Comparison of ENCODE assay signal across 9 cellular contexts in genomic region chr3:117898722-117899121, GRCh38.
A peak's percentile ranks its signal among the peaks of the same experiment; 100 is the strongest.
DNase-seq lines count a peak whose midpoint lies in the region; ATAC-seq, FAIRE-seq and TF ChIP-seq lines count a peak whose summit lies in the region.
"Had no signal": no experiment of that assay in that cellular context is flagged by ENCODE, and none has a peak within 500 bp of the region (broad histone marks: within the 10 kb centered on the region; RNA-seq: fewer than 3 reads in every experiment).

No MANE protein-coding gene starts in this region.

- H3K36me3 ChIP-seq in body of pancreas (replicated peaks in 1 of 2; ENCODE audit: insufficient read depth in 1 of 2, low read depth in 2 of 2) (no peaks in the 10 kb centered on the region), kidney (ENCODE audit: control insufficient read depth in 1 of 2, insufficient read depth in 2 of 2, low read length in 2 of 2) (no peaks in the 10 kb centered on the region)

- no peaks in the 10 kb centered on the region for H3K9me3 ChIP-seq in body of pancreas
- H3K9me3 ChIP-seq in kidney (ENCODE audit: control insufficient read depth in 1 of 2, low read length in 2 of 2), result peaks cover 0 to 3% of the 10 kb centered on the region in 2 donors

- FAIRE-seq in kidney (lab: Jason Lieb, UNC), result no peak

- peak in 1 of 4 donors; percentile 6 for DNase-seq in body of pancreas
- DNase-seq in progenitor cell of endocrine pancreas (ENCODE audit: low spot score, unreplicated experiment), result no peak
- no peak for DNase-seq in stimulated activated effector memory CD8-positive, alpha-beta T cell treated with anti-CD3 and anti-CD28 coated beads, Interleukin-12 subunit alpha, Interleukin-12 subunit beta, amount 100 ng/mL, for 72 hours (ENCODE audit: low spot score in 2 of 2)
- no peak for DNase-seq in kidney
- DNase-seq in NCI-H2107 treated with DMSO at 0.1 percent for 48 hours (lab: John Stamatoyannopoulos, UW; ENCODE audit: unreplicated experiment), result no peak
- DNase-seq: activated CD4-positive, alpha-beta T cell treated with anti-CD3 and anti-CD28 coated beads for 1 hour had no signal

- H3K4me1 Mint-ChIP-seq in progenitor cell of endocrine pancreas (ENCODE audit: low read depth), result peaks cover 2% of the 10 kb centered on the region
- no peaks in the 10 kb centered on the region for H3K4me1 Mint-ChIP-seq in stimulated activated effector memory CD8-positive, alpha-beta T cell treated with anti-CD3 and anti-CD28 coated beads, Interleukin-12 subunit alpha, Interleukin-12 subunit beta, amount 100 ng/mL, for 72 hours

- H3K9ac ChIP-seq in kidney (ENCODE audit: low read length in 2 of 2), result no peak overlapping the region

- no peak overlapping the region for H3K27ac ChIP-seq in body of pancreas
- no peak overlapping the region for H3K27ac ChIP-seq in kidney (ENCODE audit: low read depth in 2 of 2, low read length in 2 of 2)

- no peaks in the 10 kb centered on the region for H3K27me3 Mint-ChIP-seq in progenitor cell of endocrine pancreas

- WGBS in body of pancreas, 2 donors, result 39 to 49% methylated on average over 4 of the region's 4 CpGs

- H3K27ac Mint-ChIP-seq in progenitor cell of endocrine pancreas, result no peak overlapping the region
- no peak overlapping the region for H3K27ac Mint-ChIP-seq in stimulated activated effector memory CD8-positive, alpha-beta T cell treated with anti-CD3 and anti-CD28 coated beads, Interleukin-12 subunit alpha, Interleukin-12 subunit beta, amount 100 ng/mL, for 72 hours

- no peaks in the 10 kb centered on the region for H3K4me1 ChIP-seq in body of pancreas
- H3K4me1 ChIP-seq in kidney (ENCODE audit: control insufficient read depth in 1 of 2, insufficient read depth in 1 of 2, low read depth in 1 of 2, low read length in 2 of 2), result no peaks in the 10 kb centered on the region

- no peak overlapping the region for H3K4me3 Mint-ChIP-seq in progenitor cell of endocrine pancreas (ENCODE audit: low read depth)
- no peak overlapping the region for H3K4me3 Mint-ChIP-seq in stimulated activated effector memory CD8-positive, alpha-beta T cell treated with anti-CD3 and anti-CD28 coated beads, Interleukin-12 subunit alpha, Interleukin-12 subunit beta, amount 100 ng/mL, for 72 hours

- TF ChIP-seq POLR2A in body of pancreas (IDR thresholded peaks at IDR 0.05), result no peak

- ATAC-seq in GM19035 (IDR thresholded peaks at IDR 0.05; ENCODE audit: unreplicated experiment) (peak; percentile 54), HG03432 (IDR thresholded peaks at IDR 0.05; ENCODE audit: unreplicated experiment) (peak; percentile 77), body of pancreas (peak; percentile 42)
- ATAC-seq in stimulated activated effector memory CD8-positive, alpha-beta T cell treated with anti-CD3 and anti-CD28 coated beads, Interleukin-12 subunit alpha, Interleukin-12 subunit beta, amount 100 ng/mL, for 72 hours, result no peak
- ATAC-seq: esophagus mucosa had no signal

- TF ChIP-seq CTCF in body of pancreas (IDR thresholded peaks at IDR 0.05) (peak; percentile 12 to 49 (median 41)), progenitor cell of endocrine pancreas (IDR thresholded peaks at IDR 0.05; ENCODE audit: unreplicated experiment) (peak; percentile 30), kidney (IDR thresholded peaks at IDR 0.05; ENCODE audit: borderline replicate concordance, extremely low read depth, insufficient read depth) (no peak)

- H3K36me3 Mint-ChIP-seq in progenitor cell of endocrine pancreas (ENCODE audit: insufficient read depth), result peaks cover 8% of the 10 kb centered on the region
- no peaks in the 10 kb centered on the region for H3K36me3 Mint-ChIP-seq in stimulated activated effector memory CD8-positive, alpha-beta T cell treated with anti-CD3 and anti-CD28 coated beads, Interleukin-12 subunit alpha, Interleukin-12 subunit beta, amount 100 ng/mL, for 72 hours

- intact Hi-C loops in body of pancreas (cut with DNase I), result no loop called here
- intact Hi-C loops in kidney (cut with DNase I), result no loop called here

- no peak overlapping the region for H3K4me3 ChIP-seq in body of pancreas
- no peak overlapping the region for H3K4me3 ChIP-seq in kidney (ENCODE audit: low read length in 2 of 2)

- H3K27me3 ChIP-seq in body of pancreas, result no peaks in the 10 kb centered on the region

- H3K9me3 Mint-ChIP-seq in progenitor cell of endocrine pancreas (ENCODE audit: low read depth), result peaks cover 9% of the 10 kb centered on the region
- H3K9me3 Mint-ChIP-seq in stimulated activated effector memory CD8-positive, alpha-beta T cell treated with anti-CD3 and anti-CD28 coated beads, Interleukin-12 subunit alpha, Interleukin-12 subunit beta, amount 100 ng/mL, for 72 hours, result peaks cover 18% of the 10 kb centered on the region
